Comparison of ENCODE assay signal across 10 cellular contexts in genomic region chr2:43082111-43082877, GRCh38.
DNase-seq lines count a peak whose midpoint lies in the region; ATAC-seq and TF ChIP-seq lines count a peak whose summit lies in the region.
"Had no signal": no experiment of that assay in that cellular context is flagged by ENCODE, and none has a peak within 500 bp of the region (broad histone marks: within the 10 kb centered on the region; RNA-seq: fewer than 3 reads in every experiment).

No MANE protein-coding gene starts in this region.

- H3K4me1 ChIP-seq in left lung, result peaks cover 39 to 63% of the 10 kb centered on the region in 2 donors
- H3K4me1 ChIP-seq in stomach smooth muscle (ENCODE audit: control insufficient read depth, insufficient read depth, low read length), result peaks cover 67% of the 10 kb centered on the region

- H3K27me3 ChIP-seq in left lung (no peaks in the 10 kb centered on the region), stomach smooth muscle (ENCODE audit: control insufficient read depth in 1 of 2, insufficient read depth in 2 of 2, low read length in 2 of 2) (no peaks in the 10 kb centered on the region)

- no peaks in the 10 kb centered on the region for H3K36me3 Mint-ChIP-seq in natural killer cell treated with Interleukin-12 subunit alpha and Interleukin-12 subunit beta and Interleukin-15 and Interleukin-18, amount 100 ng/mL, for 72 hours
- H3K36me3 Mint-ChIP-seq: activated naive CD8-positive, alpha-beta T cell treated with anti-CD3 and anti-CD28 coated beads, Interleukin-2, amount 10 ng/mL, durations not matched to agents 7 days and 5 days had no signal

- intact Hi-C loops in left lung (cut with DNase I), result no loop called here

- H3K4me3 ChIP-seq in choroid plexus epithelial cell (ENCODE audit: low read depth, low read length), result no peak overlapping the region
- no peak overlapping the region for H3K4me3 ChIP-seq in left lung
- H3K4me3 ChIP-seq in stomach smooth muscle (ENCODE audit: low read length in 2 of 2), result no peak overlapping the region

- no peak overlapping the region for H3K27ac Mint-ChIP-seq in natural killer cell treated with Interleukin-12 subunit alpha and Interleukin-12 subunit beta and Interleukin-15 and Interleukin-18, amount 100 ng/mL, for 72 hours
- H3K27ac Mint-ChIP-seq: activated naive CD8-positive, alpha-beta T cell treated with anti-CD3 and anti-CD28 coated beads, Interleukin-2, amount 10 ng/mL, durations not matched to agents 7 days and 5 days had no signal

- no peak overlapping the region for H3K4me3 Mint-ChIP-seq in natural killer cell treated with Interleukin-12 subunit alpha and Interleukin-12 subunit beta and Interleukin-15 and Interleukin-18, amount 100 ng/mL, for 72 hours
- H3K4me3 Mint-ChIP-seq: activated naive CD8-positive, alpha-beta T cell treated with anti-CD3 and anti-CD28 coated beads, Interleukin-2, amount 10 ng/mL, durations not matched to agents 7 days and 5 days had no signal

- H3K4me1 Mint-ChIP-seq in natural killer cell treated with Interleukin-12 subunit alpha and Interleukin-12 subunit beta and Interleukin-15 and Interleukin-18, amount 100 ng/mL, for 72 hours (ENCODE audit: low read depth in 2 of 2), result peaks cover 12 to 20% of the 10 kb centered on the region in 2 donors

- peak; percentile 34 for ATAC-seq in left lung
- ATAC-seq in HG03469 (IDR thresholded peaks at IDR 0.05; ENCODE audit: unreplicated experiment), result no peak
- ATAC-seq in natural killer cell treated with Interleukin-12 subunit alpha and Interleukin-12 subunit beta and Interleukin-15 and Interleukin-18, amount 100 ng/mL, for 72 hours, result no peak
- ATAC-seq in GM21619 (IDR thresholded peaks at IDR 0.05; ENCODE audit: unreplicated experiment), result no peak

- H3K9me3 ChIP-seq in left lung (no peaks in the 10 kb centered on the region), stomach smooth muscle (ENCODE audit: control insufficient read depth in 2 of 2, low read length in 2 of 2) (no peaks in the 10 kb centered on the region)

- TF ChIP-seq CTCF in choroid plexus epithelial cell (conservative IDR thresholded peaks at IDR 0.05; ENCODE audit: low read depth, low read length), result no peak
- TF ChIP-seq CTCF in left lung (IDR thresholded peaks at IDR 0.05), result no peak

- peak; percentile 90 for DNase-seq in LHCN-M2 (ENCODE audit: low read depth)
- DNase-seq in choroid plexus epithelial cell (ENCODE audit: low read depth), result peak; percentile 87
- peak in 1 of 2 donors; percentile 70 for DNase-seq in left lung
- no peak for DNase-seq in NCI-H748 (lab: John Stamatoyannopoulos, UW; ENCODE audit: unreplicated experiment)
- no peak for DNase-seq in natural killer cell treated with Interleukin-12 subunit alpha and Interleukin-12 subunit beta and Interleukin-15 and Interleukin-18, amount 100 ng/mL, for 72 hours (ENCODE audit: low spot score)
- DNase-seq: activated naive CD8-positive, alpha-beta T cell treated with anti-CD3 and anti-CD28 coated beads, Interleukin-2, amount 10 ng/mL, durations not matched to agents 7 days and 5 days; NCI-H526 had no signal

- H3K27me3 Mint-ChIP-seq in natural killer cell treated with Interleukin-12 subunit alpha and Interleukin-12 subunit beta and Interleukin-15 and Interleukin-18, amount 100 ng/mL, for 72 hours, result no peaks in the 10 kb centered on the region
- H3K27me3 Mint-ChIP-seq: activated naive CD8-positive, alpha-beta T cell treated with anti-CD3 and anti-CD28 coated beads, Interleukin-2, amount 10 ng/mL, durations not matched to agents 7 days and 5 days had no signal

- H3K36me3 ChIP-seq in left lung (no peaks in the 10 kb centered on the region), stomach smooth muscle (ENCODE audit: control insufficient read depth in 2 of 2, insufficient read depth in 2 of 2, low read length in 2 of 2) (no peaks in the 10 kb centered on the region)

- no peaks in the 10 kb centered on the region for H3K9me3 Mint-ChIP-seq in natural killer cell treated with Interleukin-12 subunit alpha and Interleukin-12 subunit beta and Interleukin-15 and Interleukin-18, amount 100 ng/mL, for 72 hours
- H3K9me3 Mint-ChIP-seq: activated naive CD8-positive, alpha-beta T cell treated with anti-CD3 and anti-CD28 coated beads, Interleukin-2, amount 10 ng/mL, durations not matched to agents 7 days and 5 days had no signal

- peak overlapping the region in 1 of 2 donors; percentile 47 for H3K9ac ChIP-seq in stomach smooth muscle (ENCODE audit: low read length in 2 of 2)

- H3K27ac ChIP-seq in left lung (peak overlapping the region; percentile 39 to 70), stomach smooth muscle (ENCODE audit: low read length) (peak overlapping the region; percentile 69)

Comparison
In these comparisons a context has a peak if more than half of its experiments do, and no peak if none do; other contexts are left out.
1. DNase-seq: peak in LHCN-M2 (single experiment) and choroid plexus epithelial cell (single experiment); none in NCI-H748 (single experiment) and natural killer cell treated with Interleukin-12 subunit alpha and Interleukin-12 subunit beta and Interleukin-15 and Interleukin-18, amount 100 ng/mL, for 72 hours (single experiment).